In the genomic region with DNA sequence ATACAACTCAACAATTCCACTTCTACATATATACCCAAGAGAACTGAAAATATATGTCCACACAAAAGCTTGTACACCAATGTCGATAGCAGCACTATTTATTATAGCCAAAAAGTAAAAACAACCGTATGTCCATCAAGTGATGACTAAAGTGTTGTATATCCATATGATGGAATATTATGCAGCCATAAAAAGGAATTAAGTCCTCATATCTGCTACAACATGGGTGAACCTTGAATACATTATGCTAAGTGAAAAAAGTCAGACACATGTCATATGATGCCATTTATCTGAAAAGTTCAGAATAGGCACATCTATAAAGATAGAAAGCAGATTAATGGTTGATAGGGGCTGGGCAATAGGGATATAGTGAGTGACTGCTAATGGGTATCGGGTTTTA, we compare ENCODE assay signal across 26 cellular contexts.
"Had no signal": no experiment of that assay in that cellular context is flagged by ENCODE, and none has a peak within 500 bp of the region (broad histone marks: within the 10 kb centered on the region; RNA-seq: fewer than 3 reads in every experiment).

No MANE protein-coding gene starts in this region.

- H3K4me3 ChIP-seq: colonic mucosa, esophagus squamous epithelium, gastrocnemius medialis, heart right ventricle, left lung, lower lobe of right lung, mucosa of descending colon had no signal

- DNase-seq: colonic mucosa; cortex of kidney; effector CD8-positive, alpha-beta T cell; effector memory CD8-positive, alpha-beta T cell; endodermal cell; erythroblast; esophagus squamous epithelium; foreskin fibroblast; foreskin melanocyte; gastrocnemius medialis; glutamatergic neuron; head of caudate nucleus; heart right ventricle; hippocampal formation; left cardiac atrium; left lung; left ventricle myocardium superior; lower lobe of right lung; mesenchymal stem cell; mucosa of descending colon; naive B cell had no signal

- ATAC-seq: effector memory CD8-positive, alpha-beta T cell; esophagus mucosa; gastrocnemius medialis; heart right ventricle; left cardiac atrium; left lung; left ventricle myocardium superior; lower lobe of right lung; mucosa of descending colon had no signal

- H3K9me3 ChIP-seq: colonic mucosa, esophagus squamous epithelium, gastrocnemius medialis, lower lobe of right lung had no signal

- H3K27ac ChIP-seq: colonic mucosa, epithelial cell of prostate, esophagus squamous epithelium, gastrocnemius medialis, lower lobe of right lung had no signal

- H3K27me3 ChIP-seq: colonic mucosa, esophagus squamous epithelium, gastrocnemius medialis, heart right ventricle, left lung had no signal

- FAIRE-seq: endometrium, islet of Langerhans, keratinocyte had no signal

- H3K36me3 ChIP-seq: colonic mucosa, esophagus squamous epithelium, gastrocnemius medialis, heart right ventricle, left lung, lower lobe of right lung had no signal

- H3K4me1 ChIP-seq: colonic mucosa had no signal
